In the genomic region with DNA sequence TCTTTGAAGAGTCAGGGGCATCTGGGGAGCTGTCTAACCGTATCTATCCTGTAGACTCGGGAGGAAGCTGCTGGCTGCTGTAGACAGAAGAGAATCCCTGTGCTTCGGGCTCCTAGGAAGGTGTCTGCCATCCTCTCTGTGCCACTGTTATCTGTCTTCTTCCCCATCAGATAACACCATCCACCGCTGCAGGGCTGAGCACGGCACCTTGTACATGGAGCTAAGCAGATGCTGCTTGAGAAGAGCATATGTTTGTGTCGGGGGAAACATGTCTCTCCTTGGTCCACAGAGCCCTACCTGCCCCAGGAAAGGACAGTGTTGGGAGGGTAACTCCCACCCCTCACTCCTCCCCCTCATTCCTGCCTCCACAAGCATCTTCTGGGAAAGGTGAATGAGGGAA, we compare ENCODE assay signal across 22 cellular contexts.
"Had no signal": no experiment of that assay in that cellular context is flagged by ENCODE, and none has a peak within 500 bp of the region (broad histone marks: within the 10 kb centered on the region; RNA-seq: fewer than 3 reads in every experiment).

No MANE protein-coding gene starts in this region.

- DNase-seq: activated CD4-positive, alpha-beta memory T cell treated with anti-CD3 and anti-CD28 coated beads, Interleukin-2, amount 10 ng/mL, durations not matched to agents 7 days and 5 days; activated effector memory CD4-positive, alpha-beta T cell treated with anti-CD3 and anti-CD28 coated beads, Interleukin-2, amount 50 U/mL, for 16 hours; activated T-cell treated with anti-CD3 and anti-CD28 coated beads, Interleukin-2, amount 50 U/mL, for 24 hours; amniotic stem cell; brain microvascular endothelial cell; cortex of kidney; effector CD4-positive, alpha-beta T cell; mammary epithelial cell; mucosa of descending colon; nephron progenitor cell; psoas muscle; stimulated activated naive CD8-positive, alpha-beta T cell treated with anti-CD3 and anti-CD28 coated beads, Interleukin-15, Interleukin-2, amounts not matched to agents 100 U/mL and 50 U/mL, for 24 hours; T-helper 1 cell; trophoblast cell had no signal

- H3K36me3 ChIP-seq: brain microvascular endothelial cell, esophagus muscularis mucosa, right lobe of liver, suprapubic skin had no signal

- H3K27ac Mint-ChIP-seq: activated CD4-positive, alpha-beta memory T cell treated with anti-CD3 and anti-CD28 coated beads, Interleukin-2, amount 10 ng/mL, durations not matched to agents 7 days and 5 days; activated T-cell treated with anti-CD3 and anti-CD28 coated beads, Interleukin-2, amount 50 U/mL, for 24 hours; nephron progenitor cell had no signal

- FAIRE-seq: keratinocyte had no signal

- H3K27me3 ChIP-seq: esophagus muscularis mucosa, hepatocyte, right lobe of liver, suprapubic skin had no signal

- H3K9me3 Mint-ChIP-seq: activated CD4-positive, alpha-beta memory T cell treated with anti-CD3 and anti-CD28 coated beads, Interleukin-2, amount 10 ng/mL, durations not matched to agents 7 days and 5 days; activated naive CD4-positive, alpha-beta T cell treated with anti-CD3 and anti-CD28 coated beads, Interleukin-2, amount 50 U/mL, for 72 hours; activated T-cell treated with anti-CD3 and anti-CD28 coated beads, Interleukin-2, amount 50 U/mL, for 24 hours; central memory CD8-positive, alpha-beta T cell; nephron progenitor cell had no signal

- H3K4me3 ChIP-seq: esophagus muscularis mucosa, hepatocyte, mucosa of descending colon, right lobe of liver had no signal

- H3K27me3 Mint-ChIP-seq: central memory CD8-positive, alpha-beta T cell had no signal

- H3K9me3 ChIP-seq: esophagus muscularis mucosa, mucosa of descending colon, psoas muscle, right lobe of liver, suprapubic skin had no signal

- H3K4me3 Mint-ChIP-seq: activated T-cell treated with anti-CD3 and anti-CD28 coated beads, Interleukin-2, amount 50 U/mL, for 24 hours had no signal

- H3K27ac ChIP-seq: brain microvascular endothelial cell, esophagus muscularis mucosa, suprapubic skin had no signal

- ATAC-seq: activated naive CD4-positive, alpha-beta T cell treated with anti-CD3 and anti-CD28 coated beads, Interleukin-2, amount 50 U/mL, for 72 hours; left lobe of liver; mucosa of descending colon; psoas muscle; right lobe of liver; stimulated activated naive CD8-positive, alpha-beta T cell treated with anti-CD3 and anti-CD28 coated beads, Interleukin-15, Interleukin-2, amounts not matched to agents 100 U/mL and 50 U/mL, for 24 hours had no signal
